In the genomic region with DNA sequence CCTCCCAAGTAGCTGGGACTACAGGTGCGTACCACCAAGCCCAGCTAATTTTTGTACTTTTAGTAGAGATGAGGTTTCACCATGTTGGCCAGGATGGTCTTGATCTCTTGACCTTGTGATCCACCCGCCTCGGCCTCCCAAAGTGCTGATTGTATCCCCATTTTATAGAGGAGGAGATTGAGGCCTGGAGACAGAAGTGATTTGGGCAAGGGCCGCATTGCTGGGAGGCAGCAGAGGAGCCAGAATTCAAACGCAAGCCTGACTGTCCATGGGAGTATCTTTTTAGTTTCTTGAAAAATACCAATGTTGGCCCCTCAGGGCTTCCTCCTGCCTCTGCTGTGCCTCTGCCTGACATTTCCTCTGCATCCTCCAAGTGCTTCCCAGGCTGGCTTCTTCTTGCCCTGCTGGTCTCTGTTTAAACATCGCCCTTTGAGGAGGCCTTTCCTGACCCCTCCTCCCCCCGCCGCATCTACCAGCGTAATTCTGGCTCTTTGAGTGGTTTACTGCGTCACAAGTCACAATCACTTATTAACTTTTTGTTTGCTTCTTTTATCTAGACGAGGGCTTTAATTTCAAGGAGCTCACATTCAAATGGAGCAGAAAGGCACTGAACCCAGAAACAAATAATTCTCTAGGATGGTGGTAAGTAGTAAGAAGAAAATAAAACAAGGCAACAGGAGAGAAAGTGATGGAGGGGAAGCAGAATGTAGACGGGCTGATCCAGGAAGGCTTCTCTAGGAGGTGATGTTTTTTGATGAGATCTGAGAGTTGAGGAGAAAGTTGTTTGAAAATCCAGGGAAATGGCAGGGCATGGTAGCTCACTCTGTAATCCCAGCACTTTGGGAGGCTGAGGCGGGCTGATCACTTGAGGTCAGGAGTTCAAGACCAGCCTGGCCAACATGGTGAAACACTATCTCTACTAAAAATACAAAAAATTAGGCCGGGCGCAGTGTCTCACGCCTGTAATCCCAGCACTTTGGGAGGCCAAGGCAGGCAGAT, we compare ENCODE assay signal across 17 cellular contexts.
DNase-seq lines count a peak whose midpoint lies in the region; ATAC-seq, FAIRE-seq and TF ChIP-seq lines count a peak whose summit lies in the region.
"Had no signal": no experiment of that assay in that cellular context is flagged by ENCODE, and none has a peak within 500 bp of the region (broad histone marks: within the 10 kb centered on the region; RNA-seq: fewer than 3 reads in every experiment).

No MANE protein-coding gene starts in this region.

- H3K9me2 ChIP-seq in hepatocyte (replicated peaks; ENCODE audit: insufficient read depth) = no peaks in the 10 kb centered on the region

- DNase-seq in A549 (ENCODE audit: low read depth in 1 of 2, low spot score in 1 of 2) (peak; percentile 88 to 99), NCI-H510A treated with DMSO at 0.1 percent for 48 hours (lab: John Stamatoyannopoulos, UW) (peak; percentile 79), hepatocyte (ENCODE audit: low spot score) (peak; percentile 79), MG63 (no peak), activated gamma-delta T cell treated with Interleukin-2 at 50 U/mL for 16 hours (no peak), NCI-H526 (lab: John Stamatoyannopoulos, UW) (no peak)
- DNase-seq: activated CD8-positive, alpha-beta memory T cell treated with anti-CD3 and anti-CD28 coated beads, Interleukin-2, amount 50 U/mL, for 4 hours; activated naive CD4-positive, alpha-beta T cell; effector CD4-positive, alpha-beta T cell; NCI-H1694 treated with DMSO at 0.1 percent for 48 hours; NCI-H69; substantia nigra; T-helper 2 cell had no signal

- peak; percentile 91 to 95 for ATAC-seq in A549
- ATAC-seq in GM21367 (IDR thresholded peaks at IDR 0.05; ENCODE audit: unreplicated experiment) = no peak
- ATAC-seq: activated CD4-positive, CD25-positive, alpha-beta regulatory T cell treated with anti-CD3 and anti-CD28 coated beads, Interleukin-2, amount 50 U/mL, for 24 hours had no signal

- H3K4me3 ChIP-seq in A549 = no peak overlapping the region
- H3K4me3 ChIP-seq in hepatocyte = no peak overlapping the region
- peak overlapping the region in 1 of 2 donors; percentile 30 for H3K4me3 ChIP-seq in mucosa of rectum (ENCODE audit: low read length in 2 of 2)
- H3K4me3 ChIP-seq in MG63 = no peak overlapping the region

- TF ChIP-seq EP300 in A549 (IDR thresholded peaks at IDR 0.05) = peak; percentile 91 to 95

- no peaks in the 10 kb centered on the region for H4K20me1 ChIP-seq in hepatocyte (ENCODE audit: insufficient read depth, poor library complexity, severe bottlenecking)

- H3K27ac ChIP-seq in A549 (peak overlapping the region; percentile 93 to 99), hepatocyte (peak overlapping the region; percentile 58), mucosa of rectum (ENCODE audit: low read depth in 2 of 2, low read length in 2 of 2) (peak overlapping the region; percentile 44 to 54)

- H3K36me3 ChIP-seq in hepatocyte (replicated peaks; ENCODE audit: insufficient read depth, low read depth) = no peaks in the 10 kb centered on the region
- H3K36me3 ChIP-seq in mucosa of rectum (ENCODE audit: control insufficient read depth in 2 of 2, insufficient read depth in 2 of 2, low read length in 2 of 2) = no peaks in the 10 kb centered on the region
- no peaks in the 10 kb centered on the region for H3K36me3 ChIP-seq in MG63

- no peaks in the 10 kb centered on the region for H3K79me2 ChIP-seq in hepatocyte

- no peak for TF ChIP-seq CTCF in A549 (IDR thresholded peaks at IDR 0.05)
- TF ChIP-seq CTCF in hepatocyte (IDR thresholded peaks at IDR 0.05; ENCODE audit: poor library complexity) = no peak

- FAIRE-seq in A549 (lab: Jason Lieb, UNC) = peak; percentile 94
- FAIRE-seq: D721Med had no signal

- peak overlapping the region; percentile 0 for H2AFZ ChIP-seq in hepatocyte

- CTCF ChIA-PET in A549 (lab: Yijun Ruan, JAX) = interaction anchor here (1.0 kb wide), 1 partner anchor 90 kb away, joined by 4 read pairs; no protein-coding TSS in a partner anchor

- H3K4me2 ChIP-seq in A549 (peak overlapping the region; percentile 62), hepatocyte (peak overlapping the region; percentile 23)

- TF ChIP-seq POLR2A in A549 (IDR thresholded peaks at IDR 0.05; ENCODE audit: low read length) = no peak

- POLR2A ChIA-PET in A549 (lab: Yijun Ruan, JAX) = interaction anchor here (0.6 to 1.3 kb wide), 3 partner anchors 9 to 16 kb away, joined by 3 to 7 read pairs (median 5); no protein-coding TSS in a partner anchor

- H3K27me3 ChIP-seq in hepatocyte (no peaks in the 10 kb centered on the region), mucosa of rectum (ENCODE audit: control insufficient read depth in 2 of 2, insufficient read depth in 2 of 2, low read length in 2 of 2) (no peaks in the 10 kb centered on the region), MG63 (no peaks in the 10 kb centered on the region)

- 7% methylated on average over 16 of the region's 16 CpGs for WGBS in A549 (ENCODE audit: missing lambda C conversion rate)
- WGBS in hepatocyte (ENCODE audit: low lambda C conversion rate, missing lambda C conversion rate) = 46% methylated on average over 16 of the region's 16 CpGs

- peak; percentile 49 to 61 for TF ChIP-seq RAD21 in A549 (conservative IDR thresholded peaks at IDR 0.05 in 1 of 2, IDR thresholded peaks at IDR 0.05 in 1 of 2)

- peaks cover 73% of the 10 kb centered on the region for H3K4me1 ChIP-seq in A549
- H3K4me1 ChIP-seq in hepatocyte (ENCODE audit: insufficient read depth) = peaks cover 5% of the 10 kb centered on the region
- peaks cover 6 to 11% of the 10 kb centered on the region in 2 donors for H3K4me1 ChIP-seq in mucosa of rectum (ENCODE audit: control insufficient read depth in 2 of 2, insufficient read depth in 2 of 2, low read length in 2 of 2)

- H3K9me3 ChIP-seq in A549 (no peaks in the 10 kb centered on the region), hepatocyte (ENCODE audit: low read depth) (no peaks in the 10 kb centered on the region), mucosa of rectum (ENCODE audit: control insufficient read depth in 2 of 2, low read length in 2 of 2) (no peaks in the 10 kb centered on the region), MG63 (no peaks in the 10 kb centered on the region)

- peak overlapping the region in 1 of 2 donors; percentile 17 for H3K9ac ChIP-seq in mucosa of rectum (ENCODE audit: low read depth in 1 of 2, low read length in 2 of 2)

TF ChIP-seq in A549, 52 proteins besides CTCF, POLR2A, EP300 and RAD21 (continues in another document):
- peak; percentile 77; the same call in 1 of the 2 replicates for TF ChIP-seq FOXS1 (CRISPR knock-in tag; IDR thresholded peaks at IDR 0.05)
- TF ChIP-seq NPAS2 (CRISPR knock-in tag; IDR thresholded peaks at IDR 0.05; ENCODE audit: borderline replicate concordance) = no peak
- TF ChIP-seq CHD4 (IDR thresholded peaks at IDR 0.05; ENCODE audit: borderline replicate concordance) = peak; percentile 83; the same call in 1 of the 2 replicates
- TF ChIP-seq POLR2AphosphoS2 (conservative IDR thresholded peaks at IDR 0.05; ENCODE audit: low read length) = no peak
- TF ChIP-seq SMC3 (IDR thresholded peaks at IDR 0.05) = peak; percentile 63
- no peak for TF ChIP-seq TFCP2L1 (CRISPR knock-in tag; IDR thresholded peaks at IDR 0.05)
- peak; percentile 69 for TF ChIP-seq JUNB (IDR thresholded peaks at IDR 0.05)
- TF ChIP-seq MAZ (IDR thresholded peaks at IDR 0.05; ENCODE audit: borderline replicate concordance, low read depth, low read length) = no peak
- TF ChIP-seq, protein P1, sequence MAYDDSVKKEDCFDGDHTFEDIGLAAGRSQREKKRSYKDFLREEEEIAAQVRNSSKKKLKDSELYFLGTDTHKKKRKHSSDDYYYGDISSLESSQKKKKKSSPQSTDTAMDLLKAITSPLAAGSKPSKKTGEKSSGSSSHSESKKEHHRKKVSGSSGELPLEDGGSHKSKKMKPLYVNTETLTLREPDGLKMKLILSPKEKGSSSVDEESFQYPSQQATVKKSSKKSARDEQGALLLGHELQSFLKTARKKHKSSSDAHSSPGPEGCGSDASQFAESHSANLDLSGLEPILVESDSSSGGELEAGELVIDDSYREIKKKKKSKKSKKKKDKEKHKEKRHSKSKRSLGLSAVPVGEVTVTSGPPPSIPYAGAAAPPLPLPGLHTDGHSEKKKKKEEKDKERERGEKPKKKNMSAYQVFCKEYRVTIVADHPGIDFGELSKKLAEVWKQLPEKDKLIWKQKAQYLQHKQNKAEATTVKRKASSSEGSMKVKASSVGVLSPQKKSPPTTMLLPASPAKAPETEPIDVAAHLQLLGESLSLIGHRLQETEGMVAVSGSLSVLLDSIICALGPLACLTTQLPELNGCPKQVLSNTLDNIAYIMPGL (CRISPR knock-in tag; IDR thresholded peaks at IDR 0.05; ENCODE audit: borderline replicate concordance) = no peak
- peak in 1 of 2 experiments; percentile 86; a peak in 2 of 4 replicates for TF ChIP-seq CEBPB (IDR thresholded peaks at IDR 0.05)
- TF ChIP-seq, protein P2, sequence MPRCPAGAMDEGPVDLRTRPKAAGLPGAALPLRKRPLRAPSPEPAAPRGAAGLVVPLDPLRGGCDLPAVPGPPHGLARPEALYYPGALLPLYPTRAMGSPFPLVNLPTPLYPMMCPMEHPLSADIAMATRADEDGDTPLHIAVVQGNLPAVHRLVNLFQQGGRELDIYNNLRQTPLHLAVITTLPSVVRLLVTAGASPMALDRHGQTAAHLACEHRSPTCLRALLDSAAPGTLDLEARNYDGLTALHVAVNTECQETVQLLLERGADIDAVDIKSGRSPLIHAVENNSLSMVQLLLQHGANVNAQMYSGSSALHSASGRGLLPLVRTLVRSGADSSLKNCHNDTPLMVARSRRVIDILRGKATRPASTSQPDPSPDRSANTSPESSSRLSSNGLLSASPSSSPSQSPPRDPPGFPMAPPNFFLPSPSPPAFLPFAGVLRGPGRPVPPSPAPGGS (IDR thresholded peaks at IDR 0.05) = peak; percentile 95
- TF ChIP-seq GATA3 (IDR thresholded peaks at IDR 0.05; ENCODE audit: borderline replicate concordance) = peak; percentile 97
- peak; percentile 29; the same call in 1 of the 2 replicates for TF ChIP-seq FOSL2 (IDR thresholded peaks at IDR 0.05)
- peak; percentile 74; the same call in 1 of the 2 replicates for TF ChIP-seq FOSL2 (CRISPR knock-in tag; IDR thresholded peaks at IDR 0.05)
- TF ChIP-seq, protein P3, sequence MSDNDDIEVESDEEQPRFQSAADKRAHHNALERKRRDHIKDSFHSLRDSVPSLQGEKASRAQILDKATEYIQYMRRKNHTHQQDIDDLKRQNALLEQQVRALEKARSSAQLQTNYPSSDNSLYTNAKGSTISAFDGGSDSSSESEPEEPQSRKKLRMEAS (IDR thresholded peaks at IDR 0.05) = peak; percentile 80
- TF ChIP-seq KDM1A (IDR thresholded peaks at IDR 0.05; ENCODE audit: low read depth) = peak; percentile 97
- TF ChIP-seq ZFP36 (IDR thresholded peaks at IDR 0.05; ENCODE audit: borderline replicate concordance, partially characterized antibody) = peak; percentile 59
- TF ChIP-seq ZSCAN20 (CRISPR knock-in tag; IDR thresholded peaks at IDR 0.05) = no peak

Comparison
In these comparisons a context has a peak if more than half of its experiments do, and no peak if none do; other contexts are left out.
1. DNase-seq: peak in A549 (2 of 2), NCI-H510A treated with DMSO at 0.1 percent for 48 hours (single experiment) and hepatocyte (single experiment); none in MG63 (single experiment), activated gamma-delta T cell treated with Interleukin-2 at 50 U/mL for 16 hours (single experiment) and NCI-H526 (0 of 2).
2. Peak in every context shown above with its lines, with median percentiles within 50 percentile points of each other: H3K27ac ChIP-seq.